Comparison of ENCODE assay signal across 1 cellular context in the genomic region with DNA sequence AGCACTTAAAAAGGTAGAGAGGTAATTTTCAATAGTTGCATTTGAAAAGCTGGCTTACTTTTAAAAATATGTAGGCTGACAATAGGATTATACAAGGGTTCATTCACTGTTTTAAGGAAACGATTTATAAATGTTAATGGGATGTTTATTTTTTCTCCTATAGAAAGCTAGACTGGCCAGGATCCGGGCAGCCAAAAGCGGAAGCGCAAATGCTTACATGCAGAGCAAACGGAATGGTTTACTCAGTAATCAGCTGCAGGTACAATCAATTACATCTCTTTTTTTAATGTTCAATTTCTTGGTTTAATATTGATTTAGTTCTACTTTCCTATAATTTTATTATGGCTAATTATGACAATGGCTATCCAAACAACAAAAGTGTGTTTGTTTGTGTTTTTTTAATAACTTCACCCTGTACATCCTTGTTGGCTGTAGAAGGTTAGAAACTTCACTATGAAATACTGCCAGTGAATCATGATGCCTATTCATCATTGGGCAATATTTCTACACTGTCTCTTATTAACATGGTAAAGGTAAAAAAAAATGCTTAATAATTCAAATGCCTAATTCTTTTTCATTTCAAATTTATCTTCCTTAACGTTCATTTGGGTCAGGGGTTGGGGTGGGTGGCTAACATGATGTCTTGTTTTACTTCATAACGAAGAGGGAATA.
TF ChIP-seq lines count a peak whose summit lies in the region.

No MANE protein-coding gene starts in this region.

TF ChIP-seq in GM23338, 12 proteins besides CTCF, POLR2A, EP300 and RAD21:
- TF ChIP-seq, protein P1, sequence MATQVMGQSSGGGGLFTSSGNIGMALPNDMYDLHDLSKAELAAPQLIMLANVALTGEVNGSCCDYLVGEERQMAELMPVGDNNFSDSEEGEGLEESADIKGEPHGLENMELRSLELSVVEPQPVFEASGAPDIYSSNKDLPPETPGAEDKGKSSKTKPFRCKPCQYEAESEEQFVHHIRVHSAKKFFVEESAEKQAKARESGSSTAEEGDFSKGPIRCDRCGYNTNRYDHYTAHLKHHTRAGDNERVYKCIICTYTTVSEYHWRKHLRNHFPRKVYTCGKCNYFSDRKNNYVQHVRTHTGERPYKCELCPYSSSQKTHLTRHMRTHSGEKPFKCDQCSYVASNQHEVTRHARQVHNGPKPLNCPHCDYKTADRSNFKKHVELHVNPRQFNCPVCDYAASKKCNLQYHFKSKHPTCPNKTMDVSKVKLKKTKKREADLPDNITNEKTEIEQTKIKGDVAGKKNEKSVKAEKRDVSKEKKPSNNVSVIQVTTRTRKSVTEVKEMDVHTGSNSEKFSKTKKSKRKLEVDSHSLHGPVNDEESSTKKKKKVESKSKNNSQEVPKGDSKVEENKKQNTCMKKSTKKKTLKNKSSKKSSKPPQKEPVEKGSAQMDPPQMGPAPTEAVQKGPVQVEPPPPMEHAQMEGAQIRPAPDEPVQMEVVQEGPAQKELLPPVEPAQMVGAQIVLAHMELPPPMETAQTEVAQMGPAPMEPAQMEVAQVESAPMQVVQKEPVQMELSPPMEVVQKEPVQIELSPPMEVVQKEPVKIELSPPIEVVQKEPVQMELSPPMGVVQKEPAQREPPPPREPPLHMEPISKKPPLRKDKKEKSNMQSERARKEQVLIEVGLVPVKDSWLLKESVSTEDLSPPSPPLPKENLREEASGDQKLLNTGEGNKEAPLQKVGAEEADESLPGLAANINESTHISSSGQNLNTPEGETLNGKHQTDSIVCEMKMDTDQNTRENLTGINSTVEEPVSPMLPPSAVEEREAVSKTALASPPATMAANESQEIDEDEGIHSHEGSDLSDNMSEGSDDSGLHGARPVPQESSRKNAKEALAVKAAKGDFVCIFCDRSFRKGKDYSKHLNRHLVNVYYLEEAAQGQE (IDR thresholded peaks at IDR 0.05; ENCODE audit: unreplicated experiment), result no peak
- TF ChIP-seq STAT1 (IDR thresholded peaks at IDR 0.05; ENCODE audit: unreplicated experiment) (no peak), JUNB (IDR thresholded peaks at IDR 0.05; ENCODE audit: unreplicated experiment) (no peak), ZNF114 (CRISPR knock-in tag; IDR thresholded peaks at IDR 0.05) (no peak), ZNF331 (CRISPR knock-in tag; IDR thresholded peaks at IDR 0.05; ENCODE audit: low read depth) (no peak), EZH2 (IDR thresholded peaks at IDR 0.05; ENCODE audit: low read depth, unreplicated experiment) (no peak), EZH2phosphoT487 (IDR thresholded peaks at IDR 0.05; ENCODE audit: unreplicated experiment) (no peak), POLR2AphosphoS5 (IDR thresholded peaks at IDR 0.05; ENCODE audit: low read depth) (no peak), NANOG (IDR thresholded peaks at IDR 0.05; ENCODE audit: borderline replicate concordance) (no peak), CREB1 (CRISPR knock-in tag; IDR thresholded peaks at IDR 0.05; ENCODE audit: low read depth) (no peak)
- TF ChIP-seq, protein P2, sequence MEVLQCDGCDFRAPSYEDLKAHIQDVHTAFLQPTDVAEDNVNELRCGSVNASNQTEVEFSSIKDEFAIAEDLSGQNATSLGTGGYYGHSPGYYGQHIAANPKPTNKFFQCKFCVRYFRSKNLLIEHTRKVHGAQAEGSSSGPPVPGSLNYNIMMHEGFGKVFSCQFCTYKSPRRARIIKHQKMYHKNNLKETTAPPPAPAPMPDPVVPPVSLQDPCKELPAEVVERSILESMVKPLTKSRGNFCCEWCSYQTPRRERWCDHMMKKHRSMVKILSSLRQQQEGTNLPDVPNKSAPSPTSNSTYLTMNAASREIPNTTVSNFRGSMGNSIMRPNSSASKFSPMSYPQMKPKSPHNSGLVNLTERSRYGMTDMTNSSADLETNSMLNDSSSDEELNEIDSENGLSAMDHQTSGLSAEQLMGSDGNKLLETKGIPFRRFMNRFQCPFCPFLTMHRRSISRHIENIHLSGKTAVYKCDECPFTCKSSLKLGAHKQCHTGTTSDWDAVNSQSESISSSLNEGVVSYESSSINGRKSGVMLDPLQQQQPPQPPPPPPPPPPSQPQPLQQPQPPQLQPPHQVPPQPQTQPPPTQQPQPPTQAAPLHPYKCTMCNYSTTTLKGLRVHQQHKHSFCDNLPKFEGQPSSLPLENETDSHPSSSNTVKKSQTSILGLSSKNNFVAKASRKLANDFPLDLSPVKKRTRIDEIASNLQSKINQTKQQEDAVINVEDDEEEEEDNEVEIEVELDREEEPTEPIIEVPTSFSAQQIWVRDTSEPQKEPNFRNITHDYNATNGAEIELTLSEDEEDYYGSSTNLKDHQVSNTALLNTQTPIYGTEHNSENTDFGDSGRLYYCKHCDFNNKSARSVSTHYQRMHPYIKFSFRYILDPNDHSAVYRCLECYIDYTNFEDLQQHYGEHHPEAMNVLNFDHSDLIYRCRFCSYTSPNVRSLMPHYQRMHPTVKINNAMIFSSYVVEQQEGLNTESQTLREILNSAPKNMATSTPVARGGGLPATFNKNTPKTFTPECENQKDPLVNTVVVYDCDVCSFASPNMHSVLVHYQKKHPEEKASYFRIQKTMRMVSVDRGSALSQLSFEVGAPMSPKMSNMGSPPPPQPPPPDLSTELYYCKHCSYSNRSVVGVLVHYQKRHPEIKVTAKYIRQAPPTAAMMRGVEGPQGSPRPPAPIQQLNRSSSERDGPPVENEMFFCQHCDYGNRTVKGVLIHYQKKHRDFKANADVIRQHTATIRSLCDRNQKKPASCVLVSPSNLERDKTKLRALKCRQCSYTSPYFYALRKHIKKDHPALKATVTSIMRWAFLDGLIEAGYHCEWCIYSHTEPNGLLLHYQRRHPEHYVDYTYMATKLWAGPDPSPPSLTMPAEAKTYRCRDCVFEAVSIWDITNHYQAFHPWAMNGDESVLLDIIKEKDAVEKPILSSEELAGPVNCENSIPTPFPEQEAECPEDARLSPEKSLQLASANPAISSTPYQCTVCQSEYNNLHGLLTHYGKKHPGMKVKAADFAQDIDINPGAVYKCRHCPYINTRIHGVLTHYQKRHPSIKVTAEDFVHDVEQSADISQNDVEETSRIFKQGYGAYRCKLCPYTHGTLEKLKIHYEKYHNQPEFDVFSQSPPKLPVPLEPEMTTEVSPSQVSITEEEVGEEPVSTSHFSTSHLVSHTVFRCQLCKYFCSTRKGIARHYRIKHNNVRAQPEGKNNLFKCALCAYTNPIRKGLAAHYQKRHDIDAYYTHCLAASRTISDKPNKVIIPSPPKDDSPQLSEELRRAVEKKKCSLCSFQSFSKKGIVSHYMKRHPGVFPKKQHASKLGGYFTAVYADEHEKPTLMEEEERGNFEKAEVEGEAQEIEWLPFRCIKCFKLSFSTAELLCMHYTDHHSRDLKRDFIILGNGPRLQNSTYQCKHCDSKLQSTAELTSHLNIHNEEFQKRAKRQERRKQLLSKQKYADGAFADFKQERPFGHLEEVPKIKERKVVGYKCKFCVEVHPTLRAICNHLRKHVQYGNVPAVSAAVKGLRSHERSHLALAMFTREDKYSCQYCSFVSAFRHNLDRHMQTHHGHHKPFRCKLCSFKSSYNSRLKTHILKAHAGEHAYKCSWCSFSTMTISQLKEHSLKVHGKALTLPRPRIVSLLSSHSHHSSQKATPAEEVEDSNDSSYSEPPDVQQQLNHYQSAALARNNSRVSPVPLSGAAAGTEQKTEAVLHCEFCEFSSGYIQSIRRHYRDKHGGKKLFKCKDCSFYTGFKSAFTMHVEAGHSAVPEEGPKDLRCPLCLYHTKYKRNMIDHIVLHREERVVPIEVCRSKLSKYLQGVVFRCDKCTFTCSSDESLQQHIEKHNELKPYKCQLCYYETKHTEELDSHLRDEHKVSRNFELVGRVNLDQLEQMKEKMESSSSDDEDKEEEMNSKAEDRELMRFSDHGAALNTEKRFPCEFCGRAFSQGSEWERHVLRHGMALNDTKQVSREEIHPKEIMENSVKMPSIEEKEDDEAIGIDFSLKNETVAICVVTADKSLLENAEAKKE (CRISPR knock-in tag; IDR thresholded peaks at IDR 0.05), result no peak
- TF ChIP-seq, protein P3, sequence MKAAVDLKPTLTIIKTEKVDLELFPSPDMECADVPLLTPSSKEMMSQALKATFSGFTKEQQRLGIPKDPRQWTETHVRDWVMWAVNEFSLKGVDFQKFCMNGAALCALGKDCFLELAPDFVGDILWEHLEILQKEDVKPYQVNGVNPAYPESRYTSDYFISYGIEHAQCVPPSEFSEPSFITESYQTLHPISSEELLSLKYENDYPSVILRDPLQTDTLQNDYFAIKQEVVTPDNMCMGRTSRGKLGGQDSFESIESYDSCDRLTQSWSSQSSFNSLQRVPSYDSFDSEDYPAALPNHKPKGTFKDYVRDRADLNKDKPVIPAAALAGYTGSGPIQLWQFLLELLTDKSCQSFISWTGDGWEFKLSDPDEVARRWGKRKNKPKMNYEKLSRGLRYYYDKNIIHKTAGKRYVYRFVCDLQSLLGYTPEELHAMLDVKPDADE (IDR thresholded peaks at IDR 0.05), result no peak
